ENCODE assay signal across 2 cellular contexts in the genomic region with DNA sequence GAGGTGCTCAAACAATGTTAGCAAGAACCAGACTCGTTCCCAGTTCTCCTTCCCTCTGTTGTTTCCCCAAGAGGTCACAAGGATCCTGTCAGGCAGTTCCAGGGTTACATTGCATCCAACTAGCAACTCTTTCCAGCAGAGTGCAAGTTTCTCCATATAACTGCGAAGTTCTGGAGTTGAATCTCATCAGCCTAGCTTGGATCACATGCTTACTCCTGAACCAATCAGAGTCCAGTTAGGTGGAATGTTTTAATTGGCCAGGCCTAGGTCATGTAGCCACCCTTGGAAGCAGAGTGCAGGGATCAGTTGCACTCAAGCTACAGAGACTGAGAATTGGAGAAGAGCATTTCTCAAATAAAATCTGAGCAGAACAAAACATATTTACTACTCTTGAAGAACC.
TF ChIP-seq lines count a peak whose summit lies in the region.

No MANE protein-coding gene starts in this region.

TF ChIP-seq in GM23338, 12 proteins besides CTCF, POLR2A, EP300 and RAD21 (continues in another document):
- no peak for TF ChIP-seq ZNF114 (CRISPR knock-in tag; IDR thresholded peaks at IDR 0.05)
- TF ChIP-seq EZH2 (IDR thresholded peaks at IDR 0.05; ENCODE audit: low read depth, unreplicated experiment): no peak
- TF ChIP-seq, protein P1, sequence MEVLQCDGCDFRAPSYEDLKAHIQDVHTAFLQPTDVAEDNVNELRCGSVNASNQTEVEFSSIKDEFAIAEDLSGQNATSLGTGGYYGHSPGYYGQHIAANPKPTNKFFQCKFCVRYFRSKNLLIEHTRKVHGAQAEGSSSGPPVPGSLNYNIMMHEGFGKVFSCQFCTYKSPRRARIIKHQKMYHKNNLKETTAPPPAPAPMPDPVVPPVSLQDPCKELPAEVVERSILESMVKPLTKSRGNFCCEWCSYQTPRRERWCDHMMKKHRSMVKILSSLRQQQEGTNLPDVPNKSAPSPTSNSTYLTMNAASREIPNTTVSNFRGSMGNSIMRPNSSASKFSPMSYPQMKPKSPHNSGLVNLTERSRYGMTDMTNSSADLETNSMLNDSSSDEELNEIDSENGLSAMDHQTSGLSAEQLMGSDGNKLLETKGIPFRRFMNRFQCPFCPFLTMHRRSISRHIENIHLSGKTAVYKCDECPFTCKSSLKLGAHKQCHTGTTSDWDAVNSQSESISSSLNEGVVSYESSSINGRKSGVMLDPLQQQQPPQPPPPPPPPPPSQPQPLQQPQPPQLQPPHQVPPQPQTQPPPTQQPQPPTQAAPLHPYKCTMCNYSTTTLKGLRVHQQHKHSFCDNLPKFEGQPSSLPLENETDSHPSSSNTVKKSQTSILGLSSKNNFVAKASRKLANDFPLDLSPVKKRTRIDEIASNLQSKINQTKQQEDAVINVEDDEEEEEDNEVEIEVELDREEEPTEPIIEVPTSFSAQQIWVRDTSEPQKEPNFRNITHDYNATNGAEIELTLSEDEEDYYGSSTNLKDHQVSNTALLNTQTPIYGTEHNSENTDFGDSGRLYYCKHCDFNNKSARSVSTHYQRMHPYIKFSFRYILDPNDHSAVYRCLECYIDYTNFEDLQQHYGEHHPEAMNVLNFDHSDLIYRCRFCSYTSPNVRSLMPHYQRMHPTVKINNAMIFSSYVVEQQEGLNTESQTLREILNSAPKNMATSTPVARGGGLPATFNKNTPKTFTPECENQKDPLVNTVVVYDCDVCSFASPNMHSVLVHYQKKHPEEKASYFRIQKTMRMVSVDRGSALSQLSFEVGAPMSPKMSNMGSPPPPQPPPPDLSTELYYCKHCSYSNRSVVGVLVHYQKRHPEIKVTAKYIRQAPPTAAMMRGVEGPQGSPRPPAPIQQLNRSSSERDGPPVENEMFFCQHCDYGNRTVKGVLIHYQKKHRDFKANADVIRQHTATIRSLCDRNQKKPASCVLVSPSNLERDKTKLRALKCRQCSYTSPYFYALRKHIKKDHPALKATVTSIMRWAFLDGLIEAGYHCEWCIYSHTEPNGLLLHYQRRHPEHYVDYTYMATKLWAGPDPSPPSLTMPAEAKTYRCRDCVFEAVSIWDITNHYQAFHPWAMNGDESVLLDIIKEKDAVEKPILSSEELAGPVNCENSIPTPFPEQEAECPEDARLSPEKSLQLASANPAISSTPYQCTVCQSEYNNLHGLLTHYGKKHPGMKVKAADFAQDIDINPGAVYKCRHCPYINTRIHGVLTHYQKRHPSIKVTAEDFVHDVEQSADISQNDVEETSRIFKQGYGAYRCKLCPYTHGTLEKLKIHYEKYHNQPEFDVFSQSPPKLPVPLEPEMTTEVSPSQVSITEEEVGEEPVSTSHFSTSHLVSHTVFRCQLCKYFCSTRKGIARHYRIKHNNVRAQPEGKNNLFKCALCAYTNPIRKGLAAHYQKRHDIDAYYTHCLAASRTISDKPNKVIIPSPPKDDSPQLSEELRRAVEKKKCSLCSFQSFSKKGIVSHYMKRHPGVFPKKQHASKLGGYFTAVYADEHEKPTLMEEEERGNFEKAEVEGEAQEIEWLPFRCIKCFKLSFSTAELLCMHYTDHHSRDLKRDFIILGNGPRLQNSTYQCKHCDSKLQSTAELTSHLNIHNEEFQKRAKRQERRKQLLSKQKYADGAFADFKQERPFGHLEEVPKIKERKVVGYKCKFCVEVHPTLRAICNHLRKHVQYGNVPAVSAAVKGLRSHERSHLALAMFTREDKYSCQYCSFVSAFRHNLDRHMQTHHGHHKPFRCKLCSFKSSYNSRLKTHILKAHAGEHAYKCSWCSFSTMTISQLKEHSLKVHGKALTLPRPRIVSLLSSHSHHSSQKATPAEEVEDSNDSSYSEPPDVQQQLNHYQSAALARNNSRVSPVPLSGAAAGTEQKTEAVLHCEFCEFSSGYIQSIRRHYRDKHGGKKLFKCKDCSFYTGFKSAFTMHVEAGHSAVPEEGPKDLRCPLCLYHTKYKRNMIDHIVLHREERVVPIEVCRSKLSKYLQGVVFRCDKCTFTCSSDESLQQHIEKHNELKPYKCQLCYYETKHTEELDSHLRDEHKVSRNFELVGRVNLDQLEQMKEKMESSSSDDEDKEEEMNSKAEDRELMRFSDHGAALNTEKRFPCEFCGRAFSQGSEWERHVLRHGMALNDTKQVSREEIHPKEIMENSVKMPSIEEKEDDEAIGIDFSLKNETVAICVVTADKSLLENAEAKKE (CRISPR knock-in tag; IDR thresholded peaks at IDR 0.05): no peak
- TF ChIP-seq ZNF331 (CRISPR knock-in tag; IDR thresholded peaks at IDR 0.05; ENCODE audit: low read depth): no peak
- TF ChIP-seq, protein P2, sequence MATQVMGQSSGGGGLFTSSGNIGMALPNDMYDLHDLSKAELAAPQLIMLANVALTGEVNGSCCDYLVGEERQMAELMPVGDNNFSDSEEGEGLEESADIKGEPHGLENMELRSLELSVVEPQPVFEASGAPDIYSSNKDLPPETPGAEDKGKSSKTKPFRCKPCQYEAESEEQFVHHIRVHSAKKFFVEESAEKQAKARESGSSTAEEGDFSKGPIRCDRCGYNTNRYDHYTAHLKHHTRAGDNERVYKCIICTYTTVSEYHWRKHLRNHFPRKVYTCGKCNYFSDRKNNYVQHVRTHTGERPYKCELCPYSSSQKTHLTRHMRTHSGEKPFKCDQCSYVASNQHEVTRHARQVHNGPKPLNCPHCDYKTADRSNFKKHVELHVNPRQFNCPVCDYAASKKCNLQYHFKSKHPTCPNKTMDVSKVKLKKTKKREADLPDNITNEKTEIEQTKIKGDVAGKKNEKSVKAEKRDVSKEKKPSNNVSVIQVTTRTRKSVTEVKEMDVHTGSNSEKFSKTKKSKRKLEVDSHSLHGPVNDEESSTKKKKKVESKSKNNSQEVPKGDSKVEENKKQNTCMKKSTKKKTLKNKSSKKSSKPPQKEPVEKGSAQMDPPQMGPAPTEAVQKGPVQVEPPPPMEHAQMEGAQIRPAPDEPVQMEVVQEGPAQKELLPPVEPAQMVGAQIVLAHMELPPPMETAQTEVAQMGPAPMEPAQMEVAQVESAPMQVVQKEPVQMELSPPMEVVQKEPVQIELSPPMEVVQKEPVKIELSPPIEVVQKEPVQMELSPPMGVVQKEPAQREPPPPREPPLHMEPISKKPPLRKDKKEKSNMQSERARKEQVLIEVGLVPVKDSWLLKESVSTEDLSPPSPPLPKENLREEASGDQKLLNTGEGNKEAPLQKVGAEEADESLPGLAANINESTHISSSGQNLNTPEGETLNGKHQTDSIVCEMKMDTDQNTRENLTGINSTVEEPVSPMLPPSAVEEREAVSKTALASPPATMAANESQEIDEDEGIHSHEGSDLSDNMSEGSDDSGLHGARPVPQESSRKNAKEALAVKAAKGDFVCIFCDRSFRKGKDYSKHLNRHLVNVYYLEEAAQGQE (IDR thresholded peaks at IDR 0.05; ENCODE audit: unreplicated experiment): no peak
- TF ChIP-seq CREB1 (CRISPR knock-in tag; IDR thresholded peaks at IDR 0.05; ENCODE audit: low read depth): no peak
- TF ChIP-seq STAT1 (IDR thresholded peaks at IDR 0.05; ENCODE audit: unreplicated experiment): no peak
- no peak for TF ChIP-seq EZH2phosphoT487 (IDR thresholded peaks at IDR 0.05; ENCODE audit: unreplicated experiment)
- TF ChIP-seq NANOG (IDR thresholded peaks at IDR 0.05; ENCODE audit: borderline replicate concordance): no peak
- TF ChIP-seq, protein P3, sequence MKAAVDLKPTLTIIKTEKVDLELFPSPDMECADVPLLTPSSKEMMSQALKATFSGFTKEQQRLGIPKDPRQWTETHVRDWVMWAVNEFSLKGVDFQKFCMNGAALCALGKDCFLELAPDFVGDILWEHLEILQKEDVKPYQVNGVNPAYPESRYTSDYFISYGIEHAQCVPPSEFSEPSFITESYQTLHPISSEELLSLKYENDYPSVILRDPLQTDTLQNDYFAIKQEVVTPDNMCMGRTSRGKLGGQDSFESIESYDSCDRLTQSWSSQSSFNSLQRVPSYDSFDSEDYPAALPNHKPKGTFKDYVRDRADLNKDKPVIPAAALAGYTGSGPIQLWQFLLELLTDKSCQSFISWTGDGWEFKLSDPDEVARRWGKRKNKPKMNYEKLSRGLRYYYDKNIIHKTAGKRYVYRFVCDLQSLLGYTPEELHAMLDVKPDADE (IDR thresholded peaks at IDR 0.05): no peak

TF ChIP-seq in K562, 482 proteins besides CTCF, POLR2A, EP300 and RAD21 (continues in another document):
- TF ChIP-seq GABPA (tag; conservative IDR thresholded peaks at IDR 0.05; ENCODE audit: low read depth): no peak
- TF ChIP-seq ZNF644 (tag; IDR thresholded peaks at IDR 0.05; ENCODE audit: low read depth): no peak
- no peak for TF ChIP-seq ZC3H8 (IDR thresholded peaks at IDR 0.05)
- no peak for TF ChIP-seq MIER1 (IDR thresholded peaks at IDR 0.05; ENCODE audit: low read depth)
- TF ChIP-seq, protein P4, sequence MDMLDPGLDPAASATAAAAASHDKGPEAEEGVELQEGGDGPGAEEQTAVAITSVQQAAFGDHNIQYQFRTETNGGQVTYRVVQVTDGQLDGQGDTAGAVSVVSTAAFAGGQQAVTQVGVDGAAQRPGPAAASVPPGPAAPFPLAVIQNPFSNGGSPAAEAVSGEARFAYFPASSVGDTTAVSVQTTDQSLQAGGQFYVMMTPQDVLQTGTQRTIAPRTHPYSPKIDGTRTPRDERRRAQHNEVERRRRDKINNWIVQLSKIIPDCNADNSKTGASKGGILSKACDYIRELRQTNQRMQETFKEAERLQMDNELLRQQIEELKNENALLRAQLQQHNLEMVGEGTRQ (CRISPR knock-in tag; IDR thresholded peaks at IDR 0.05): peak; percentile 78
- peak; percentile 83 for TF ChIP-seq L3MBTL2 (IDR thresholded peaks at IDR 0.05)
- TF ChIP-seq POLR2AphosphoS5 (IDR thresholded peaks at IDR 0.05; ENCODE audit: control insufficient read depth, insufficient read depth, low read depth, low read length): no peak
- TF ChIP-seq NFYB (IDR thresholded peaks at IDR 0.05; ENCODE audit: extremely low read depth, insufficient read length): peak; percentile 30
- TF ChIP-seq, protein P5, sequence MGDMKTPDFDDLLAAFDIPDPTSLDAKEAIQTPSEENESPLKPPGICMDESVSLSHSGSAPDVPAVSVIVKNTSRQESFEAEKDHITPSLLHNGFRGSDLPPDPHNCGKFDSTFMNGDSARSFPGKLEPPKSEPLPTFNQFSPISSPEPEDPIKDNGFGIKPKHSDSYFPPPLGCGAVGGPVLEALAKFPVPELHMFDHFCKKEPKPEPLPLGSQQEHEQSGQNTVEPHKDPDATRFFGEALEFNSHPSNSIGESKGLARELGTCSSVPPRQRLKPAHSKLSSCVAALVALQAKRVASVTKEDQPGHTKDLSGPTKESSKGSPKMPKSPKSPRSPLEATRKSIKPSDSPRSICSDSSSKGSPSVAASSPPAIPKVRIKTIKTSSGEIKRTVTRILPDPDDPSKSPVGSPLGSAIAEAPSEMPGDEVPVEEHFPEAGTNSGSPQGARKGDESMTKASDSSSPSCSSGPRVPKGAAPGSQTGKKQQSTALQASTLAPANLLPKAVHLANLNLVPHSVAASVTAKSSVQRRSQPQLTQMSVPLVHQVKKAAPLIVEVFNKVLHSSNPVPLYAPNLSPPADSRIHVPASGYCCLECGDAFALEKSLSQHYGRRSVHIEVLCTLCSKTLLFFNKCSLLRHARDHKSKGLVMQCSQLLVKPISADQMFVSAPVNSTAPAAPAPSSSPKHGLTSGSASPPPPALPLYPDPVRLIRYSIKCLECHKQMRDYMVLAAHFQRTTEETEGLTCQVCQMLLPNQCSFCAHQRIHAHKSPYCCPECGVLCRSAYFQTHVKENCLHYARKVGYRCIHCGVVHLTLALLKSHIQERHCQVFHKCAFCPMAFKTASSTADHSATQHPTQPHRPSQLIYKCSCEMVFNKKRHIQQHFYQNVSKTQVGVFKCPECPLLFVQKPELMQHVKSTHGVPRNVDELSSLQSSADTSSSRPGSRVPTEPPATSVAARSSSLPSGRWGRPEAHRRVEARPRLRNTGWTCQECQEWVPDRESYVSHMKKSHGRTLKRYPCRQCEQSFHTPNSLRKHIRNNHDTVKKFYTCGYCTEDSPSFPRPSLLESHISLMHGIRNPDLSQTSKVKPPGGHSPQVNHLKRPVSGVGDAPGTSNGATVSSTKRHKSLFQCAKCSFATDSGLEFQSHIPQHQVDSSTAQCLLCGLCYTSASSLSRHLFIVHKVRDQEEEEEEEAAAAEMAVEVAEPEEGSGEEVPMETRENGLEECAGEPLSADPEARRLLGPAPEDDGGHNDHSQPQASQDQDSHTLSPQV (IDR thresholded peaks at IDR 0.05): 0 out of 2 replicates have a peak, but pooled peaks have one; percentile 43
- TF ChIP-seq ZNF785 (CRISPR knock-in tag; IDR thresholded peaks at IDR 0.05): no peak
- TF ChIP-seq RBM25 (IDR thresholded peaks at IDR 0.05; ENCODE audit: low read depth, low read length, severe bottlenecking): peak; percentile 48
- TF ChIP-seq, protein P6, sequence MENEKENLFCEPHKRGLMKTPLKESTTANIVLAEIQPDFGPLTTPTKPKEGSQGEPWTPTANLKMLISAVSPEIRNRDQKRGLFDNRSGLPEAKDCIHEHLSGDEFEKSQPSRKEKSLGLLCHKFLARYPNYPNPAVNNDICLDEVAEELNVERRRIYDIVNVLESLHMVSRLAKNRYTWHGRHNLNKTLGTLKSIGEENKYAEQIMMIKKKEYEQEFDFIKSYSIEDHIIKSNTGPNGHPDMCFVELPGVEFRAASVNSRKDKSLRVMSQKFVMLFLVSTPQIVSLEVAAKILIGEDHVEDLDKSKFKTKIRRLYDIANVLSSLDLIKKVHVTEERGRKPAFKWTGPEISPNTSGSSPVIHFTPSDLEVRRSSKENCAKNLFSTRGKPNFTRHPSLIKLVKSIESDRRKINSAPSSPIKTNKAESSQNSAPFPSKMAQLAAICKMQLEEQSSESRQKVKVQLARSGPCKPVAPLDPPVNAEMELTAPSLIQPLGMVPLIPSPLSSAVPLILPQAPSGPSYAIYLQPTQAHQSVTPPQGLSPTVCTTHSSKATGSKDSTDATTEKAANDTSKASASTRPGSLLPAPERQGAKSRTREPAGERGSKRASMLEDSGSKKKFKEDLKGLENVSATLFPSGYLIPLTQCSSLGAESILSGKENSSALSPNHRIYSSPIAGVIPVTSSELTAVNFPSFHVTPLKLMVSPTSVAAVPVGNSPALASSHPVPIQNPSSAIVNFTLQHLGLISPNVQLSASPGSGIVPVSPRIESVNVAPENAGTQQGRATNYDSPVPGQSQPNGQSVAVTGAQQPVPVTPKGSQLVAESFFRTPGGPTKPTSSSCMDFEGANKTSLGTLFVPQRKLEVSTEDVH (IDR thresholded peaks at IDR 0.05; ENCODE audit: low read depth, partially characterized antibody): no peak
- TF ChIP-seq FOS (IDR thresholded peaks at IDR 0.05; ENCODE audit: extremely low read depth, insufficient read length): peak; percentile 47
- TF ChIP-seq, protein P7, sequence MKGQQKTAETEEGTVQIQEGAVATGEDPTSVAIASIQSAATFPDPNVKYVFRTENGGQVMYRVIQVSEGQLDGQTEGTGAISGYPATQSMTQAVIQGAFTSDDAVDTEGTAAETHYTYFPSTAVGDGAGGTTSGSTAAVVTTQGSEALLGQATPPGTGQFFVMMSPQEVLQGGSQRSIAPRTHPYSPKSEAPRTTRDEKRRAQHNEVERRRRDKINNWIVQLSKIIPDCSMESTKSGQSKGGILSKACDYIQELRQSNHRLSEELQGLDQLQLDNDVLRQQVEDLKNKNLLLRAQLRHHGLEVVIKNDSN (CRISPR knock-in tag; IDR thresholded peaks at IDR 0.05): peak; percentile 81
- TF ChIP-seq ZNF445 (CRISPR knock-in tag; IDR thresholded peaks at IDR 0.05; ENCODE audit: low read depth): no peak
- TF ChIP-seq MTA3 (IDR thresholded peaks at IDR 0.05; ENCODE audit: borderline replicate concordance): no peak
